ENCODE assay signal across 1 cellular context in the genomic region with DNA sequence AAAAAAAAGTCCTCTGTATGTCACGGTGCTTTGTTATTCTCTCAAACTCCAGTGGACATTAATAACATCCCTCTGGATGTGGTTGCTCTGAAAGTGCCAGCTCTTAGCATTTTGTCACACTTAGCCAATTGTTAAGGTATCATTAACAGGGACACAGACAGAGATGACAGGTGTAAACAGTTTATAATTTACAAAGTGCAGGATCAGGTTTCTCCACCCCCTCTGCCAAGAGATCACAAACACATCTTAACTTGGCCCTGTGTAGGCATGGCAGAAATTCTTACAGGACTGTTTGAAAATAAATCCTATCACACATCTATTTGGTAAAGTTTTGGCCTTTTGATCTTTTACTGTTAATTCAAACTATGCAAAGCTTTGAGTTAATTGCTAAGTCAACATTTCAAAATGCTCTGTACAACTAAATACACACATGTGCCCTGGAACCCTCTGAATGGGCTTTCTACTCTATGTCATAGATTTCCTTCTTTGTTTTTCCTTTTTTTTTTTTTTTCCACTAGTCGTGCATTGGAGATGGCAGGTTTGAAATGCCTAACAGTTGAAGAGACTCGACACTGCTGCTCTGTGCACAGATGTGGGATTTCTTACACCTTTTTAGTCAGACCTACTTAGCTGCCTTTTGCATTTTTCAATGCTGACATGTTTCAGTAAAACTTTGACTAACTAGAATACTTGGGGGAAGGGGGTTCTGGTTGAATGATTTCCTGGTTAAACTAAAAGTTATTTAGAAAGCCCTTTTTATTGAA.
TF ChIP-seq lines count a peak whose summit lies in the region.

No MANE protein-coding gene starts in this region.

TF ChIP-seq in HepG2, 621 proteins besides CTCF, POLR2A, EP300 and RAD21 (continued from another document and continues in another):
- TF ChIP-seq ZNF503 (CRISPR knock-in tag; IDR thresholded peaks at IDR 0.05) (peak; percentile 99), ZNF331 (CRISPR knock-in tag; IDR thresholded peaks at IDR 0.05) (peak; percentile 39; the same call in 1 of the 2 replicates), SRSF1 (optimal IDR thresholded peaks at IDR 0.05; ENCODE audit: low read depth, low read length) (no peak), RXRA (CRISPR knock-in tag; IDR thresholded peaks at IDR 0.05) (no peak; the same call in 1 of the 2 replicates), GPN1 (CRISPR knock-in tag; IDR thresholded peaks at IDR 0.05; ENCODE audit: borderline replicate concordance) (no peak), ZNF776 (CRISPR knock-in tag; IDR thresholded peaks at IDR 0.05) (no peak), ZEB1 (IDR thresholded peaks at IDR 0.05; ENCODE audit: insufficient replicate concordance, low read depth) (no peak), HOXD1 (CRISPR knock-in tag; IDR thresholded peaks at IDR 0.05) (peak; percentile 79; the same call in 1 of the 2 replicates), NFYC (CRISPR knock-in tag; IDR thresholded peaks at IDR 0.05) (no peak), JUND (CRISPR knock-in tag; IDR thresholded peaks at IDR 0.05) (no peak), ZNF260 (CRISPR knock-in tag; IDR thresholded peaks at IDR 0.05; ENCODE audit: borderline replicate concordance, low read depth) (no peak), SMAD9 (CRISPR knock-in tag; IDR thresholded peaks at IDR 0.05) (no peak), CREB3 (CRISPR knock-in tag; IDR thresholded peaks at IDR 0.05) (no peak), SNAI1 (CRISPR knock-in tag; IDR thresholded peaks at IDR 0.05; ENCODE audit: borderline replicate concordance) (peak; percentile 38; the same call in 1 of the 2 replicates), KAT8 (CRISPR knock-in tag; IDR thresholded peaks at IDR 0.05) (no peak), HNRNPL (IDR thresholded peaks at IDR 0.05; ENCODE audit: low read depth, low read length) (no peak), CHD4 (IDR thresholded peaks at IDR 0.05; ENCODE audit: borderline replicate concordance, low read length) (peak; percentile 75; the same call in 1 of the 2 replicates), ZNF558 (CRISPR knock-in tag; IDR thresholded peaks at IDR 0.05; ENCODE audit: borderline replicate concordance) (no peak), RARA (CRISPR knock-in tag; IDR thresholded peaks at IDR 0.05) (peak; percentile 84), ZBTB14 (CRISPR knock-in tag; IDR thresholded peaks at IDR 0.05) (no peak), HIC2 (CRISPR knock-in tag; IDR thresholded peaks at IDR 0.05; ENCODE audit: low read depth) (peak; percentile 42; the same call in 1 of the 2 replicates), ZBTB21 (CRISPR knock-in tag; IDR thresholded peaks at IDR 0.05) (no peak), TBP (CRISPR knock-in tag; IDR thresholded peaks at IDR 0.05) (no peak), ZNF672 (CRISPR knock-in tag; IDR thresholded peaks at IDR 0.05) (no peak), ZNF274 (CRISPR knock-in tag; IDR thresholded peaks at IDR 0.05) (no peak), TSC22D2 (CRISPR knock-in tag; IDR thresholded peaks at IDR 0.05; ENCODE audit: borderline replicate concordance) (no peak), HNRNPLL (IDR thresholded peaks at IDR 0.05; ENCODE audit: low read depth, low read length, poor library complexity, severe bottlenecking) (no peak), ZIK1 (CRISPR knock-in tag; IDR thresholded peaks at IDR 0.05; ENCODE audit: borderline replicate concordance, low read depth) (no peak; the same call in 1 of the 2 replicates), ZNF691 (CRISPR knock-in tag; IDR thresholded peaks at IDR 0.05; ENCODE audit: borderline replicate concordance, low read depth) (no peak), ZFP36L2 (CRISPR knock-in tag; IDR thresholded peaks at IDR 0.05) (no peak), PREB (CRISPR knock-in tag; IDR thresholded peaks at IDR 0.05) (no peak), YEATS2 (CRISPR knock-in tag; IDR thresholded peaks at IDR 0.05; ENCODE audit: borderline replicate concordance) (no peak; the same call in 1 of the 2 replicates), HIVEP1 (CRISPR knock-in tag; IDR thresholded peaks at IDR 0.05) (no peak), ATF3 (CRISPR knock-in tag; IDR thresholded peaks at IDR 0.05) (no peak), SALL1 (CRISPR knock-in tag; IDR thresholded peaks at IDR 0.05) (peak; percentile 49; the same call in 1 of the 2 replicates), NR3C1 (CRISPR knock-in tag; IDR thresholded peaks at IDR 0.05) (no peak), THYN1 (CRISPR knock-in tag; IDR thresholded peaks at IDR 0.05; ENCODE audit: borderline replicate concordance, low read depth) (no peak), HOXA3 (CRISPR knock-in tag; IDR thresholded peaks at IDR 0.05) (no peak), ZNF546 (CRISPR knock-in tag; conservative IDR thresholded peaks at IDR 0.05) (no peak), SUZ12 (IDR thresholded peaks at IDR 0.05; ENCODE audit: low read depth, low read length) (no peak), U2AF1 (optimal IDR thresholded peaks at IDR 0.05; ENCODE audit: low read depth, low read length) (no peak), CBFB (CRISPR knock-in tag; IDR thresholded peaks at IDR 0.05) (no peak), TFE3 (CRISPR knock-in tag; IDR thresholded peaks at IDR 0.05) (peak; percentile 67), CENPT (CRISPR knock-in tag; IDR thresholded peaks at IDR 0.05; ENCODE audit: low read depth) (no peak)
- TF ChIP-seq, protein P1, sequence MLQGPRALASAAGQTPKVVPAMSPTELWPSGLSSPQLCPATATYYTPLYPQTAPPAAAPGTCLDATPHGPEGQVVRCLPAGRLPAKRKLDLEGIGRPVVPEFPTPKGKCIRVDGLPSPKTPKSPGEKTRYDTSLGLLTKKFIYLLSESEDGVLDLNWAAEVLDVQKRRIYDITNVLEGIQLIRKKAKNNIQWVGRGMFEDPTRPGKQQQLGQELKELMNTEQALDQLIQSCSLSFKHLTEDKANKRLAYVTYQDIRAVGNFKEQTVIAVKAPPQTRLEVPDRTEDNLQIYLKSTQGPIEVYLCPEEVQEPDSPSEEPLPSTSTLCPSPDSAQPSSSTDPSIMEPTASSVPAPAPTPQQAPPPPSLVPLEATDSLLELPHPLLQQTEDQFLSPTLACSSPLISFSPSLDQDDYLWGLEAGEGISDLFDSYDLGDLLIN (CRISPR knock-in tag; IDR thresholded peaks at IDR 0.05; ENCODE audit: borderline replicate concordance): no peak
- TF ChIP-seq, protein P2, sequence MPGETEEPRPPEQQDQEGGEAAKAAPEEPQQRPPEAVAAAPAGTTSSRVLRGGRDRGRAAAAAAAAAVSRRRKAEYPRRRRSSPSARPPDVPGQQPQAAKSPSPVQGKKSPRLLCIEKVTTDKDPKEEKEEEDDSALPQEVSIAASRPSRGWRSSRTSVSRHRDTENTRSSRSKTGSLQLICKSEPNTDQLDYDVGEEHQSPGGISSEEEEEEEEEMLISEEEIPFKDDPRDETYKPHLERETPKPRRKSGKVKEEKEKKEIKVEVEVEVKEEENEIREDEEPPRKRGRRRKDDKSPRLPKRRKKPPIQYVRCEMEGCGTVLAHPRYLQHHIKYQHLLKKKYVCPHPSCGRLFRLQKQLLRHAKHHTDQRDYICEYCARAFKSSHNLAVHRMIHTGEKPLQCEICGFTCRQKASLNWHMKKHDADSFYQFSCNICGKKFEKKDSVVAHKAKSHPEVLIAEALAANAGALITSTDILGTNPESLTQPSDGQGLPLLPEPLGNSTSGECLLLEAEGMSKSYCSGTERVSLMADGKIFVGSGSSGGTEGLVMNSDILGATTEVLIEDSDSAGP (CRISPR knock-in tag; IDR thresholded peaks at IDR 0.05; ENCODE audit: borderline replicate concordance): no peak
- TF ChIP-seq, protein P3, sequence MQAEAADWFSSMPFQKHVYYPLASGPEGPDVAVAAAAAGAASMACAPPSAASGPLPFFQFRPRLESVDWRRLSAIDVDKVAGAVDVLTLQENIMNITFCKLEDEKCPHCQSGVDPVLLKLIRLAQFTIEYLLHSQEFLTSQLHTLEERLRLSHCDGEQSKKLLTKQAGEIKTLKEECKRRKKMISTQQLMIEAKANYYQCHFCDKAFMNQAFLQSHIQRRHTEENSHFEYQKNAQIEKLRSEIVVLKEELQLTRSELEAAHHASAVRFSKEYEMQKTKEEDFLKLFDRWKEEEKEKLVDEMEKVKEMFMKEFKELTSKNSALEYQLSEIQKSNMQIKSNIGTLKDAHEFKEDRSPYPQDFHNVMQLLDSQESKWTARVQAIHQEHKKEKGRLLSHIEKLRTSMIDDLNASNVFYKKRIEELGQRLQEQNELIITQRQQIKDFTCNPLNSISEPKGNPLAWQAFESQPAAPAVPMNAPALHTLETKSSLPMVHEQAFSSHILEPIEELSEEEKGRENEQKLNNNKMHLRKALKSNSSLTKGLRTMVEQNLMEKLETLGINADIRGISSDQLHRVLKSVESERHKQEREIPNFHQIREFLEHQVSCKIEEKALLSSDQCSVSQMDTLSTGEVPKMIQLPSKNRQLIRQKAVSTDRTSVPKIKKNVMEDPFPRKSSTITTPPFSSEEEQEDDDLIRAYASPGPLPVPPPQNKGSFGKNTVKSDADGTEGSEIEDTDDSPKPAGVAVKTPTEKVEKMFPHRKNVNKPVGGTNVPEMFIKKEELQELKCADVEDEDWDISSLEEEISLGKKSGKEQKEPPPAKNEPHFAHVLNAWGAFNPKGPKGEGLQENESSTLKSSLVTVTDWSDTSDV (CRISPR knock-in tag; IDR thresholded peaks at IDR 0.05): no peak
